In the genomic region with DNA sequence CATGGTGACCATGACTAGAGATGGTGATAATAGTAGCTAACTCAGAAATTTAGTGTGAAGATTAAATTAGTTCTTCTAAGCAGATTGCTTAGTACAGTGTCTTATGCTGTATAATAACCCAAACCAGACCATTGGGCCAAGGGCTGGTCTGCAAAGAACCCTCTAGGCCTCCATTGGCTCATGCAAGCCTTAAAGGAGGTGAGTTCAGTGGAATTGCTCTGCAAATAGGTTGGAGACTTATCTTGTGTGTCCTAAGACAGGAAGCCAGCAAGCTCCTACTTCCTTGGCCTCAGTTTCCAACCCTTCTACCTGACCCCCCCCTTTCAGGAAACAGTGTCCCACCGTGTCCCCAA, we compare ENCODE assay signal across 1 cellular context.
TF ChIP-seq lines count a peak whose summit lies in the region.

No MANE protein-coding gene starts in this region.

TF ChIP-seq in GM12878, 131 proteins besides CTCF, POLR2A, EP300 and RAD21 (continued from another document):
- TF ChIP-seq, protein P1, sequence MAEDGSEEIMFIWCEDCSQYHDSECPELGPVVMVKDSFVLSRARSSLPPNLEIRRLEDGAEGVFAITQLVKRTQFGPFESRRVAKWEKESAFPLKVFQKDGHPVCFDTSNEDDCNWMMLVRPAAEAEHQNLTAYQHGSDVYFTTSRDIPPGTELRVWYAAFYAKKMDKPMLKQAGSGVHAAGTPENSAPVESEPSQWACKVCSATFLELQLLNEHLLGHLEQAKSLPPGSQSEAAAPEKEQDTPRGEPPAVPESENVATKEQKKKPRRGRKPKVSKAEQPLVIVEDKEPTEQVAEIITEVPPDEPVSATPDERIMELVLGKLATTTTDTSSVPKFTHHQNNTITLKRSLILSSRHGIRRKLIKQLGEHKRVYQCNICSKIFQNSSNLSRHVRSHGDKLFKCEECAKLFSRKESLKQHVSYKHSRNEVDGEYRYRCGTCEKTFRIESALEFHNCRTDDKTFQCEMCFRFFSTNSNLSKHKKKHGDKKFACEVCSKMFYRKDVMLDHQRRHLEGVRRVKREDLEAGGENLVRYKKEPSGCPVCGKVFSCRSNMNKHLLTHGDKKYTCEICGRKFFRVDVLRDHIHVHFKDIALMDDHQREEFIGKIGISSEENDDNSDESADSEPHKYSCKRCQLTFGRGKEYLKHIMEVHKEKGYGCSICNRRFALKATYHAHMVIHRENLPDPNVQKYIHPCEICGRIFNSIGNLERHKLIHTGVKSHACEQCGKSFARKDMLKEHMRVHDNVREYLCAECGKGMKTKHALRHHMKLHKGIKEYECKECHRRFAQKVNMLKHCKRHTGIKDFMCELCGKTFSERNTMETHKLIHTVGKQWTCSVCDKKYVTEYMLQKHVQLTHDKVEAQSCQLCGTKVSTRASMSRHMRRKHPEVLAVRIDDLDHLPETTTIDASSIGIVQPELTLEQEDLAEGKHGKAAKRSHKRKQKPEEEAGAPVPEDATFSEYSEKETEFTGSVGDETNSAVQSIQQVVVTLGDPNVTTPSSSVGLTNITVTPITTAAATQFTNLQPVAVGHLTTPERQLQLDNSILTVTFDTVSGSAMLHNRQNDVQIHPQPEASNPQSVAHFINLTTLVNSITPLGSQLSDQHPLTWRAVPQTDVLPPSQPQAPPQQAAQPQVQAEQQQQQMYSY (CRISPR knock-in tag; IDR thresholded peaks at IDR 0.05) = no peak
- TF ChIP-seq DPF2 (IDR thresholded peaks at IDR 0.05) (no peak), HCFC1 (IDR thresholded peaks at IDR 0.05; ENCODE audit: low read length) (no peak), NFYA (IDR thresholded peaks at IDR 0.05; ENCODE audit: borderline replicate concordance, low read depth, low read length) (no peak), NR2C1 (IDR thresholded peaks at IDR 0.05) (no peak), ETV6 (conservative IDR thresholded peaks at IDR 0.05 in 1 of 2, IDR thresholded peaks at IDR 0.05 in 1 of 2; ENCODE audit: borderline replicate concordance in 1 of 2, low read depth in 1 of 2) (no peak), CHD1 (IDR thresholded peaks at IDR 0.05; ENCODE audit: low read depth, low read length) (no peak), LARP7 (IDR thresholded peaks at IDR 0.05) (no peak), ATF7 (IDR thresholded peaks at IDR 0.05; ENCODE audit: low read depth) (no peak)
- TF ChIP-seq, protein P2, sequence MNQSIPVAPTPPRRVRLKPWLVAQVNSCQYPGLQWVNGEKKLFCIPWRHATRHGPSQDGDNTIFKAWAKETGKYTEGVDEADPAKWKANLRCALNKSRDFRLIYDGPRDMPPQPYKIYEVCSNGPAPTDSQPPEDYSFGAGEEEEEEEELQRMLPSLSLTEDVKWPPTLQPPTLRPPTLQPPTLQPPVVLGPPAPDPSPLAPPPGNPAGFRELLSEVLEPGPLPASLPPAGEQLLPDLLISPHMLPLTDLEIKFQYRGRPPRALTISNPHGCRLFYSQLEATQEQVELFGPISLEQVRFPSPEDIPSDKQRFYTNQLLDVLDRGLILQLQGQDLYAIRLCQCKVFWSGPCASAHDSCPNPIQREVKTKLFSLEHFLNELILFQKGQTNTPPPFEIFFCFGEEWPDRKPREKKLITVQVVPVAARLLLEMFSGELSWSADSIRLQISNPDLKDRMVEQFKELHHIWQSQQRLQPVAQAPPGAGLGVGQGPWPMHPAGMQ (IDR thresholded peaks at IDR 0.05; ENCODE audit: borderline replicate concordance) = no peak
